In the genomic region with DNA sequence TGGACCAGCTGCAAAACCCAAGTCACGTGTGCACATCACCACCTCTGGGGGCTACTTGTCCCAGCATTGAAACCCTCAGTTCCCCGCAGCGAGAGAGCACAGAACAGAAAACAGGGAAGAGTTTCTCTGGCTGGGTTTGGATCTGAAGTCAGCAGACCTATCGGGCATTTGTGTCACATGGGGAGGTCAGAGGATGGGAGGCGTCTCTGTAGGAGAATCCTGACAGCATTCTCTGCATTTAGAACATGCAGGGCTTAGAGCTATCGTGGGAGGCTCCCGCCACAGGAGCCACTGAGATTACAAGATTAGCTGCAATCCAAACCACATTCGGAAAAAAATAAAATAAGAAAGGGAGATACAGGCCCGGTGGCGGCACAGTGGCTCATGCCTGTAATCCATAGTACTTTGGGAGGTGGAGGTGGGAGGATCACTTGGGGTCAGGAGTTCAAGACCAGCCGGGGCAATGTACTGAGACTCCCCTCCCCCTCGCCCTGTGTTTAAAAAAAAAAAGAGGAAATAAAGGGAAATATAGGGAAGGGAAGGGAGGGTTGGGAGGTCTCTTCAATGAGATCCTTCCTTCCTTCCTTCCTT, we compare ENCODE assay signal across 9 cellular contexts. TPM values are rescaled to one million over a fixed set of nuclear protein-coding genes. Genes with fewer than 3 reads are reported as not detected.
DNase-seq lines count a peak whose midpoint lies in the region; ATAC-seq, FAIRE-seq and TF ChIP-seq lines count a peak whose summit lies in the region.
"Had no signal": no experiment of that assay in that cellular context is flagged by ENCODE, and none has a peak within 500 bp of the region (broad histone marks: within the 10 kb centered on the region; RNA-seq: fewer than 3 reads in every experiment).

No MANE protein-coding gene starts in this region.

- peaks cover 19% of the 10 kb centered on the region for H3K4me1 Mint-ChIP-seq in activated T-cell treated with anti-CD3 and anti-CD28 coated beads, Interleukin-2, amount 50 U/mL, for 72 hours (ENCODE audit: low read depth)
- peaks cover 15% of the 10 kb centered on the region for H3K4me1 Mint-ChIP-seq in activated T-cell treated with anti-CD3 and anti-CD28 coated beads, Interleukin-2, amount 50 U/mL, for 4 hours (ENCODE audit: low read depth)
- peaks cover 12% of the 10 kb centered on the region for H3K4me1 Mint-ChIP-seq in activated naive CD8-positive, alpha-beta T cell treated with anti-CD3 and anti-CD28 coated beads for 36 hours

- intact Hi-C loops in HepG2 (cut with micrococcal nuclease; ENCODE audit: unreplicated experiment): no loop called here

- peaks cover 72% of the 10 kb centered on the region for H3K4me1 ChIP-seq in HepG2 (ENCODE audit: insufficient read depth, low read length)
- H3K4me1 ChIP-seq in tibial nerve: peaks cover 0 to 90% (median 39%) of the 10 kb centered on the region in 4 donors

- no peaks in the 10 kb centered on the region for H3K36me3 Mint-ChIP-seq in activated T-cell treated with anti-CD3 and anti-CD28 coated beads, Interleukin-2, amount 50 U/mL, for 72 hours (ENCODE audit: insufficient read depth in 2 of 2)
- H3K36me3 Mint-ChIP-seq in activated T-cell treated with anti-CD3 and anti-CD28 coated beads, Interleukin-2, amount 50 U/mL, for 4 hours (ENCODE audit: insufficient read depth): no peaks in the 10 kb centered on the region
- no peaks in the 10 kb centered on the region for H3K36me3 Mint-ChIP-seq in activated naive CD8-positive, alpha-beta T cell treated with anti-CD3 and anti-CD28 coated beads for 36 hours

- in situ Hi-C loops in HepG2 (cut with HindIII; ENCODE audit: extremely low pct_ligation_motif_present, low pct_unique_long_range_greater_than_20kb): no loop called here

- BruUV-seq in HepG2 (replicated peaks; lab: Mats Ljungman, UMichigan): no TSS peak

- TF ChIP-seq CTCF in HepG2 (CRISPR knock-in tag; IDR thresholded peaks at IDR 0.05) (no peak), tibial nerve (IDR thresholded peaks at IDR 0.05) (no peak)

- H3K36me3 ChIP-seq in HepG2 (replicated peaks in 1 of 2; ENCODE audit: control insufficient read depth in 1 of 2, insufficient read depth in 2 of 2, low read length in 2 of 2) (no peaks in the 10 kb centered on the region), tibial nerve (no peaks in the 10 kb centered on the region)

- peak overlapping the region; percentile 18 to 25 for H3K4me3 Mint-ChIP-seq in activated T-cell treated with anti-CD3 and anti-CD28 coated beads, Interleukin-2, amount 50 U/mL, for 72 hours
- H3K4me3 Mint-ChIP-seq in activated T-cell treated with anti-CD3 and anti-CD28 coated beads, Interleukin-2, amount 50 U/mL, for 4 hours: no peak overlapping the region
- no peak overlapping the region for H3K4me3 Mint-ChIP-seq in activated naive CD8-positive, alpha-beta T cell treated with anti-CD3 and anti-CD28 coated beads for 36 hours

- no peaks in the 10 kb centered on the region for H3K9me3 ChIP-seq in HepG2 (ENCODE audit: low read length)
- no peaks in the 10 kb centered on the region for H3K9me3 ChIP-seq in tibial nerve

- H3K27me3 ChIP-seq in HepG2 (ENCODE audit: control insufficient read depth in 1 of 2, insufficient read depth in 2 of 2, low read length in 2 of 2): peaks cover 0 to 21% of the 10 kb centered on the region in 2 experiments; a peak in 4 of 5 replicates
- H3K27me3 ChIP-seq in tibial nerve: no peaks in the 10 kb centered on the region

- CTCF ChIA-PET in HepG2 (lab: Yijun Ruan, JAX; ENCODE audit: low intra/inter-chr PET ratio, low total read pairs): no interaction called here

- H3K79me2 ChIP-seq in HepG2 (ENCODE audit: insufficient read depth, low read length): no peaks in the 10 kb centered on the region

- no peak overlapping the region for H3K27ac Mint-ChIP-seq in activated T-cell treated with anti-CD3 and anti-CD28 coated beads, Interleukin-2, amount 50 U/mL, for 72 hours
- H3K27ac Mint-ChIP-seq in activated naive CD8-positive, alpha-beta T cell treated with anti-CD3 and anti-CD28 coated beads for 36 hours: peak overlapping the region; percentile 51

- peak in 1 of 2 donors; percentile 10 for DNase-seq in activated T-cell treated with anti-CD3 and anti-CD28 coated beads, Interleukin-2, amount 50 U/mL, for 72 hours
- no peak for DNase-seq in activated T-cell treated with anti-CD3 and anti-CD28 coated beads, Interleukin-2, amount 50 U/mL, for 4 hours
- peak; percentile 33 for DNase-seq in activated naive CD8-positive, alpha-beta T cell treated with anti-CD3 and anti-CD28 coated beads for 36 hours
- DNase-seq in HepG2 (ENCODE audit: low spot score) (no peak), tibial nerve (ENCODE audit: low spot score in 2 of 2) (peak; percentile 42 to 81), DMS114 treated with DMSO at 0.1 percent for 48 hours (lab: John Stamatoyannopoulos, UW; ENCODE audit: unreplicated experiment) (no peak), ecto neural progenitor cell (ENCODE audit: low spot score) (no peak), NOMO-1 (lab: John Stamatoyannopoulos, UW; ENCODE audit: unreplicated experiment in 2 of 2) (no peak)

- ATAC-seq in activated T-cell treated with anti-CD3 and anti-CD28 coated beads, Interleukin-2, amount 50 U/mL, for 72 hours (replicated peaks in 1 of 2): no peak
- no peak for ATAC-seq in activated T-cell treated with anti-CD3 and anti-CD28 coated beads, Interleukin-2, amount 50 U/mL, for 4 hours
- no peak for ATAC-seq in HepG2

- H3K27ac ChIP-seq in HepG2 (ENCODE audit: extremely low read length, insufficient read depth, low read length): no peak overlapping the region
- peak overlapping the region in 3 of 4 donors; percentile 45 to 86 (median 83) for H3K27ac ChIP-seq in tibial nerve

- no peak for TF ChIP-seq POLR2A in HepG2 (IDR thresholded peaks at IDR 0.05; ENCODE audit: insufficient read depth in 1 of 2, low read depth in 2 of 2, low read length in 2 of 2)
- peak in 1 of 2 donors; percentile 44 for TF ChIP-seq POLR2A in tibial nerve (IDR thresholded peaks at IDR 0.05)

- H3K4me3 ChIP-seq in HepG2 (replicated peaks in 1 of 3; ENCODE audit: insufficient read depth in 1 of 3, low read depth in 2 of 3, low read length in 3 of 3) (peak overlapping the region in 1 of 3 experiments; percentile 16; a peak in 1 of 6 replicates), tibial nerve (no peak overlapping the region)

- H3K9me3 Mint-ChIP-seq in activated T-cell treated with anti-CD3 and anti-CD28 coated beads, Interleukin-2, amount 50 U/mL, for 72 hours: no peaks in the 10 kb centered on the region
- H3K9me3 Mint-ChIP-seq in activated T-cell treated with anti-CD3 and anti-CD28 coated beads, Interleukin-2, amount 50 U/mL, for 4 hours: no peaks in the 10 kb centered on the region
- no peaks in the 10 kb centered on the region for H3K9me3 Mint-ChIP-seq in activated naive CD8-positive, alpha-beta T cell treated with anti-CD3 and anti-CD28 coated beads for 36 hours

- POLR2A ChIA-PET in HepG2 (lab: Yijun Ruan, JAX): interaction anchor here (0.9 kb wide), 1 partner anchor 25 kb away, joined by 3 read pairs; no protein-coding TSS in a partner anchor

- no peaks in the 10 kb centered on the region for H4K20me1 ChIP-seq in HepG2 (ENCODE audit: insufficient read depth, low read length)

- 1% methylated on average over 10 of the region's 12 CpGs for WGBS in HepG2 (ENCODE audit: low lambda C conversion rate)
- WGBS in tibial nerve, 2 donors: 15 to 17% methylated on average over 12 of the region's 12 CpGs

- no peaks in the 10 kb centered on the region for H3K27me3 Mint-ChIP-seq in activated T-cell treated with anti-CD3 and anti-CD28 coated beads, Interleukin-2, amount 50 U/mL, for 72 hours (ENCODE audit: low read depth)
- peaks cover 4% of the 10 kb centered on the region for H3K27me3 Mint-ChIP-seq in activated T-cell treated with anti-CD3 and anti-CD28 coated beads, Interleukin-2, amount 50 U/mL, for 4 hours (ENCODE audit: low read depth)
- H3K27me3 Mint-ChIP-seq in activated naive CD8-positive, alpha-beta T cell treated with anti-CD3 and anti-CD28 coated beads for 36 hours: peaks cover 5% of the 10 kb centered on the region

- H3K4me2 ChIP-seq in HepG2 (ENCODE audit: low read depth, low read length): peak overlapping the region; percentile 36; the same call in 1 of the 2 replicates

- TF ChIP-seq EP300 in HepG2 (IDR thresholded peaks at IDR 0.05; ENCODE audit: low read depth in 2 of 2, low read length in 2 of 2) (no peak), HepG2 (CRISPR knock-in tag; IDR thresholded peaks at IDR 0.05; ENCODE audit: borderline replicate concordance) (no peak), tibial nerve (IDR thresholded peaks at IDR 0.05) (peak in 1 of 2 donors; percentile 55)

- H2AFZ ChIP-seq in HepG2 (ENCODE audit: low read length): no peak overlapping the region

- TF ChIP-seq RAD21 in HepG2 (CRISPR knock-in tag; IDR thresholded peaks at IDR 0.05): no peak

- no peak overlapping the region for H3K9ac ChIP-seq in HepG2 (ENCODE audit: insufficient read depth, low read depth, low read length)

- no peak for FAIRE-seq in HepG2 (lab: Jason Lieb, UNC)
- FAIRE-seq: RCC 7860 had no signal

RNA-seq across cellular contexts. Expression of a gene that starts 2.9 kb away (rescaled TPM):
- 1 to 10 TPM; 4.5 to 6.0 TPM for total RNA-seq in activated T-cell treated with anti-CD3 and anti-CD28 coated beads, Interleukin-2, amount 50 U/mL, for 72 hours
- under 1 TPM in 2 of 3 donors, not detected in 1; 0.16 to 0.90 TPM for total RNA-seq in activated T-cell treated with anti-CD3 and anti-CD28 coated beads, Interleukin-2, amount 50 U/mL, for 4 hours
- total RNA-seq in activated naive CD8-positive, alpha-beta T cell treated with anti-CD3 and anti-CD28 coated beads for 36 hours: 1 to 10 TPM; 2.4 to 3.2 TPM
- total RNA-seq in HepG2 (2016; rRNA removed; fragmentation: Illumina TruSeq; extraction: Trizol) (0.24 and 0.28 TPM in 2 replicates), tibial nerve (10 to 100 TPM in 1 of 4 donors, 1 to 10 TPM in 1, under 1 TPM in 2; 0.44 to 13.5 (median 2.7) TPM)
- not detected in 2 replicates for total RNA-seq in HepG2 (2016; cell fraction: cytosol; rRNA removed; fragmentation: Illumina TruSeq; extraction: Trizol; ENCODE audit: low read depth)
- 0.06 TPM in 1 of 2 replicates, not detected in the other for total RNA-seq in HepG2 (2016; cell fraction: insoluble cytoplasmic fraction; rRNA removed; fragmentation: Illumina TruSeq; extraction: Trizol)
- total RNA-seq in HepG2 (2016; cell fraction: membrane; rRNA removed; fragmentation: Illumina TruSeq; extraction: Trizol): not detected in 2 replicates
- not detected in 2 replicates for total RNA-seq in HepG2 (2016; cell fraction: nucleus; rRNA removed; fragmentation: Illumina TruSeq; extraction: Trizol)
- 5.5 and 6.4 TPM in 2 replicates for polyA plus RNA-seq in HepG2 (2011; rRNA removed)
- 4.2 TPM in 2 replicates for polyA plus RNA-seq in HepG2 (2011; cell fraction: cytosol; rRNA removed)
- 18.3 and 20.1 TPM in 2 replicates for polyA plus RNA-seq in HepG2 (2011; cell fraction: nucleus; rRNA removed)
- polyA plus RNA-seq in HepG2 (2012): 1.5 and 1.9 TPM in 2 replicates
- polyA plus RNA-seq in HepG2 (2016; cell fraction: cytosol; fragmentation: Illumina TruSeq; extraction: Trizol; ENCODE audit: low read depth): 0.19 and 0.32 TPM in 2 replicates
- not detected in 2 replicates for polyA plus RNA-seq in HepG2 (2016; cell fraction: insoluble cytoplasmic fraction; fragmentation: Illumina TruSeq; extraction: Trizol; ENCODE audit: low read depth)
- polyA plus RNA-seq in HepG2 (2016; cell fraction: membrane; fragmentation: Illumina TruSeq; extraction: Trizol; ENCODE audit: low read depth): not detected in 2 replicates
- polyA plus RNA-seq in HepG2 (2016; cell fraction: nucleus; fragmentation: Illumina TruSeq; extraction: Trizol; ENCODE audit: insufficient read depth, low read depth): 1.00 TPM in 1 of 2 replicates, not detected in the other
- polyA minus RNA-seq in HepG2 (2011; rRNA and poly(A)+ RNA removed; ENCODE audit: low replicate concordance): 4.2 and 4.9 TPM in 2 replicates
- 2.4 TPM in 1 of 2 replicates, not detected in the other for polyA minus RNA-seq in HepG2 (2011; cell fraction: cytosol; rRNA and poly(A)+ RNA removed)
- 3.2 and 5.0 TPM in 2 replicates for polyA minus RNA-seq in HepG2 (2011; cell fraction: nucleus; rRNA and poly(A)+ RNA removed)

RNA-seq across cellular contexts. Expression of a gene that starts 29.7 kb away (rescaled TPM):
- total RNA-seq in activated T-cell treated with anti-CD3 and anti-CD28 coated beads, Interleukin-2, amount 50 U/mL, for 72 hours: 1 to 10 TPM; 5.4 to 5.5 TPM
- 1 to 10 TPM; 3.0 to 3.4 (median 3.2) TPM for total RNA-seq in activated T-cell treated with anti-CD3 and anti-CD28 coated beads, Interleukin-2, amount 50 U/mL, for 4 hours
- total RNA-seq in activated naive CD8-positive, alpha-beta T cell treated with anti-CD3 and anti-CD28 coated beads for 36 hours: 1 to 10 TPM; 3.4 to 3.5 TPM
- total RNA-seq in HepG2 (2016; rRNA removed; fragmentation: Illumina TruSeq; extraction: Trizol) (11.5 and 12.6 TPM in 2 replicates), tibial nerve (1 to 10 TPM; 2.2 to 4.5 (median 3.3) TPM)
- 2.9 and 3.5 TPM in 2 replicates for total RNA-seq in HepG2 (2016; cell fraction: cytosol; rRNA removed; fragmentation: Illumina TruSeq; extraction: Trizol; ENCODE audit: low read depth)
- 10.1 and 13.6 TPM in 2 replicates for total RNA-seq in HepG2 (2016; cell fraction: insoluble cytoplasmic fraction; rRNA removed; fragmentation: Illumina TruSeq; extraction: Trizol)
- total RNA-seq in HepG2 (2016; cell fraction: membrane; rRNA removed; fragmentation: Illumina TruSeq; extraction: Trizol): 7.1 and 7.2 TPM in 2 replicates
- total RNA-seq in HepG2 (2016; cell fraction: nucleus; rRNA removed; fragmentation: Illumina TruSeq; extraction: Trizol): 8.2 and 9.0 TPM in 2 replicates
- polyA plus RNA-seq in HepG2 (2011; rRNA removed): 7.1 and 7.8 TPM in 2 replicates
- polyA plus RNA-seq in HepG2 (2011; cell fraction: cytosol; rRNA removed): 3.6 and 5.6 TPM in 2 replicates
- polyA plus RNA-seq in HepG2 (2011; cell fraction: nucleus; rRNA removed): 5.3 and 7.8 TPM in 2 replicates
- 5.3 and 5.9 TPM in 2 replicates for polyA plus RNA-seq in HepG2 (2012)
- 0.84 and 1.0 TPM in 2 replicates for polyA plus RNA-seq in HepG2 (2016; cell fraction: cytosol; fragmentation: Illumina TruSeq; extraction: Trizol; ENCODE audit: low read depth)
- polyA plus RNA-seq in HepG2 (2016; cell fraction: insoluble cytoplasmic fraction; fragmentation: Illumina TruSeq; extraction: Trizol; ENCODE audit: low read depth): 9.3 and 9.6 TPM in 2 replicates
- 2.7 and 2.9 TPM in 2 replicates for polyA plus RNA-seq in HepG2 (2016; cell fraction: membrane; fragmentation: Illumina TruSeq; extraction: Trizol; ENCODE audit: low read depth)
- polyA plus RNA-seq in HepG2 (2016; cell fraction: nucleus; fragmentation: Illumina TruSeq; extraction: Trizol; ENCODE audit: insufficient read depth, low read depth): 14.6 and 16.9 TPM in 2 replicates
- 6.2 and 7.9 TPM in 2 replicates for polyA minus RNA-seq in HepG2 (2011; rRNA and poly(A)+ RNA removed; ENCODE audit: low replicate concordance)
- 2.5 and 5.3 TPM in 2 replicates for polyA minus RNA-seq in HepG2 (2011; cell fraction: cytosol; rRNA and poly(A)+ RNA removed)
- polyA minus RNA-seq in HepG2 (2011; cell fraction: nucleus; rRNA and poly(A)+ RNA removed): 5.7 and 10.9 TPM in 2 replicates

RNA-seq across cellular contexts. Expression of a gene that starts 54.6 kb away (rescaled TPM):
- total RNA-seq in activated T-cell treated with anti-CD3 and anti-CD28 coated beads, Interleukin-2, amount 50 U/mL, for 72 hours: 10 to 100 TPM; 12.4 to 16.5 TPM
- total RNA-seq in activated T-cell treated with anti-CD3 and anti-CD28 coated beads, Interleukin-2, amount 50 U/mL, for 4 hours: 1 to 10 TPM; 4.8 to 5.9 (median 5.7) TPM
- 1 to 10 TPM; 1.4 to 2.3 TPM for total RNA-seq in activated naive CD8-positive, alpha-beta T cell treated with anti-CD3 and anti-CD28 coated beads for 36 hours
- total RNA-seq in HepG2 (2016; rRNA removed; fragmentation: Illumina TruSeq; extraction: Trizol) (0.07 TPM in 1 of 2 replicates, not detected in the other), tibial nerve (100 to 1,000 TPM in 3 of 4 donors, 10 to 100 TPM in 1; 87.5 to 184 (median 122) TPM)
- total RNA-seq in HepG2 (2016; cell fraction: cytosol; rRNA removed; fragmentation: Illumina TruSeq; extraction: Trizol; ENCODE audit: low read depth): not detected in 2 replicates
- not detected in 2 replicates for total RNA-seq in HepG2 (2016; cell fraction: insoluble cytoplasmic fraction; rRNA removed; fragmentation: Illumina TruSeq; extraction: Trizol)
- total RNA-seq in HepG2 (2016; cell fraction: membrane; rRNA removed; fragmentation: Illumina TruSeq; extraction: Trizol): 0.14 and 0.15 TPM in 2 replicates
- not detected in 2 replicates for total RNA-seq in HepG2 (2016; cell fraction: nucleus; rRNA removed; fragmentation: Illumina TruSeq; extraction: Trizol)
- polyA plus RNA-seq in HepG2 (2011; rRNA removed): 0.72 and 0.81 TPM in 2 replicates
- polyA plus RNA-seq in HepG2 (2011; cell fraction: cytosol; rRNA removed): 0.21 and 0.25 TPM in 2 replicates
- polyA plus RNA-seq in HepG2 (2011; cell fraction: nucleus; rRNA removed): 1.8 and 1.9 TPM in 2 replicates
- polyA plus RNA-seq in HepG2 (2012): 0.67 and 0.75 TPM in 2 replicates
- polyA plus RNA-seq in HepG2 (2016; cell fraction: cytosol; fragmentation: Illumina TruSeq; extraction: Trizol; ENCODE audit: low read depth): 0.19 and 0.40 TPM in 2 replicates
- polyA plus RNA-seq in HepG2 (2016; cell fraction: insoluble cytoplasmic fraction; fragmentation: Illumina TruSeq; extraction: Trizol; ENCODE audit: low read depth): 0.13 TPM in 1 of 2 replicates, not detected in the other
- 0.23 and 0.82 TPM in 2 replicates for polyA plus RNA-seq in HepG2 (2016; cell fraction: membrane; fragmentation: Illumina TruSeq; extraction: Trizol; ENCODE audit: low read depth)
- polyA plus RNA-seq in HepG2 (2016; cell fraction: nucleus; fragmentation: Illumina TruSeq; extraction: Trizol; ENCODE audit: insufficient read depth, low read depth): 0.56 TPM in 1 of 2 replicates, not detected in the other
- polyA minus RNA-seq in HepG2 (2011; rRNA and poly(A)+ RNA removed; ENCODE audit: low replicate concordance): 1.3 and 12.9 TPM in 2 replicates
- polyA minus RNA-seq in HepG2 (2011; cell fraction: cytosol; rRNA and poly(A)+ RNA removed): 0.35 and 0.89 TPM in 2 replicates
- polyA minus RNA-seq in HepG2 (2011; cell fraction: nucleus; rRNA and poly(A)+ RNA removed): 0.77 TPM in 1 of 2 replicates, not detected in the other

Comparison
In these comparisons a context has a peak if more than half of its experiments do, and no peak if none do; other contexts are left out.
1. H3K4me3 Mint-ChIP-seq: peak in activated T-cell treated with anti-CD3 and anti-CD28 coated beads, Interleukin-2, amount 50 U/mL, for 72 hours (2 of 2); none in activated T-cell treated with anti-CD3 and anti-CD28 coated beads, Interleukin-2, amount 50 U/mL, for 4 hours (single experiment) and activated naive CD8-positive, alpha-beta T cell treated with anti-CD3 and anti-CD28 coated beads for 36 hours (single experiment).
2. DNase-seq: peak in activated naive CD8-positive, alpha-beta T cell treated with anti-CD3 and anti-CD28 coated beads for 36 hours (single experiment) and tibial nerve (2 of 2); none in activated T-cell treated with anti-CD3 and anti-CD28 coated beads, Interleukin-2, amount 50 U/mL, for 4 hours (single experiment), HepG2 (single experiment), DMS114 treated with DMSO at 0.1 percent for 48 hours (single experiment), ecto neural progenitor cell (single experiment) and NOMO-1 (0 of 2).
3. RNA of a gene that starts 54.6 kb away (total RNA-seq): 87.5 to 184 TPM in tibial nerve; 12.4 to 16.5 TPM in activated T-cell treated with anti-CD3 and anti-CD28 coated beads, Interleukin-2, amount 50 U/mL, for 72 hours, 4.8 to 5.9 TPM in activated T-cell treated with anti-CD3 and anti-CD28 coated beads, Interleukin-2, amount 50 U/mL, for 4 hours, 1.4 to 2.3 TPM in activated naive CD8-positive, alpha-beta T cell treated with anti-CD3 and anti-CD28 coated beads for 36 hours and 0.07 to 0.15 TPM in HepG2; every median in the first group is over 4 times any median in the second.